In genomic region chr15:51366911-51367310, GRCh38 we compare ENCODE assay signal across 11 cellular contexts. TPM values are rescaled to one million over a fixed set of nuclear protein-coding genes. Genes with fewer than 3 reads are reported as not detected.
A peak's percentile ranks its signal among the peaks of the same experiment; 100 is the strongest.
DNase-seq lines count a peak whose midpoint lies in the region; TF ChIP-seq lines count a peak whose summit lies in the region.
"Had no signal": no experiment of that assay in that cellular context is flagged by ENCODE, and none has a peak within 500 bp of the region (broad histone marks: within the 10 kb centered on the region; RNA-seq: fewer than 3 reads in every experiment).

No MANE protein-coding gene starts in this region.

- H3K27me3 ChIP-seq in left ventricle myocardium inferior (ENCODE audit: low read depth) (no peaks in the 10 kb centered on the region), uterus (no peaks in the 10 kb centered on the region)
- H3K27me3 ChIP-seq: ascending aorta had no signal

- H3K27me3 Mint-ChIP-seq in activated naive CD4-positive, alpha-beta T cell treated with anti-CD3 and anti-CD28 coated beads for 36 hours (ENCODE audit: low read depth) = peaks cover 3% of the 10 kb centered on the region
- H3K27me3 Mint-ChIP-seq: IgD-negative memory B cell had no signal

- no peak overlapping the region for H3K27ac Mint-ChIP-seq in activated naive CD4-positive, alpha-beta T cell treated with anti-CD3 and anti-CD28 coated beads for 36 hours
- H3K27ac Mint-ChIP-seq: IgD-negative memory B cell had no signal

- intact Hi-C loops in left ventricle myocardium inferior (cut with micrococcal nuclease) = no loop called here
- intact Hi-C loops in uterus (cut with DNase I; ENCODE audit: low total_unique reads) = no loop called here
- intact Hi-C loops in activated naive CD4-positive, alpha-beta T cell treated with anti-CD3 and anti-CD28 coated beads for 36 hours (cut with micrococcal nuclease) = no loop called here

- CTCF ChIA-PET in activated naive CD4-positive, alpha-beta T cell treated with anti-CD3 and anti-CD28 coated beads for 36 hours (lab: Charles Lee) = no interaction called here

- no peak overlapping the region for H3K4me3 Mint-ChIP-seq in activated naive CD4-positive, alpha-beta T cell treated with anti-CD3 and anti-CD28 coated beads for 36 hours
- H3K4me3 Mint-ChIP-seq: IgD-negative memory B cell had no signal

- no peaks in the 10 kb centered on the region for H3K4me1 Mint-ChIP-seq in activated naive CD4-positive, alpha-beta T cell treated with anti-CD3 and anti-CD28 coated beads for 36 hours (ENCODE audit: low read depth)
- H3K4me1 Mint-ChIP-seq: IgD-negative memory B cell had no signal

- DNase-seq in NCI-H82 (lab: John Stamatoyannopoulos, UW) (peak; percentile 48), NCI-H82 treated with DMSO at 0.1 percent for 48 hours (lab: John Stamatoyannopoulos, UW; ENCODE audit: unreplicated experiment) (no peak), amniotic epithelial cell (ENCODE audit: low read depth) (peak; percentile 81), left ventricle myocardium inferior (no peak), uterus (peak; percentile 39 to 41), NCI-H1092 treated with DMSO at 0.1 percent for 48 hours (lab: John Stamatoyannopoulos, UW) (no peak), T-helper 9 cell (no peak)
- no peak for DNase-seq in activated naive CD4-positive, alpha-beta T cell treated with anti-CD3 and anti-CD28 coated beads for 36 hours
- DNase-seq: T-helper 2 cell had no signal

- H3K4me3 ChIP-seq in left ventricle myocardium inferior (no peak overlapping the region), uterus (no peak overlapping the region)
- H3K4me3 ChIP-seq: ascending aorta had no signal

- no peaks in the 10 kb centered on the region for H3K36me3 ChIP-seq in left ventricle myocardium inferior
- H3K36me3 ChIP-seq in uterus = no peaks in the 10 kb centered on the region
- H3K36me3 ChIP-seq: ascending aorta had no signal

- H3K27ac ChIP-seq in left ventricle myocardium inferior (replicated peaks) = peak overlapping the region; percentile 25
- no peak overlapping the region for H3K27ac ChIP-seq in uterus
- H3K27ac ChIP-seq: ascending aorta had no signal

- no peaks in the 10 kb centered on the region for H3K4me1 ChIP-seq in left ventricle myocardium inferior
- H3K4me1 ChIP-seq in uterus = no peaks in the 10 kb centered on the region
- H3K4me1 ChIP-seq: ascending aorta had no signal

- no peaks in the 10 kb centered on the region for H3K36me3 Mint-ChIP-seq in activated naive CD4-positive, alpha-beta T cell treated with anti-CD3 and anti-CD28 coated beads for 36 hours (ENCODE audit: low read depth)
- H3K36me3 Mint-ChIP-seq: IgD-negative memory B cell had no signal

- H3K9me3 ChIP-seq in left ventricle myocardium inferior (replicated peaks) = no peaks in the 10 kb centered on the region
- no peaks in the 10 kb centered on the region for H3K9me3 ChIP-seq in uterus
- H3K9me3 ChIP-seq: ascending aorta had no signal

- no peak for TF ChIP-seq POLR2A in uterus (IDR thresholded peaks at IDR 0.05)

- TF ChIP-seq CTCF in left ventricle myocardium inferior (IDR thresholded peaks at IDR 0.05; ENCODE audit: borderline replicate concordance) (no peak), uterus (IDR thresholded peaks at IDR 0.05) (no peak)

- H3K9me3 Mint-ChIP-seq in activated naive CD4-positive, alpha-beta T cell treated with anti-CD3 and anti-CD28 coated beads for 36 hours = no peaks in the 10 kb centered on the region
- H3K9me3 Mint-ChIP-seq: IgD-negative memory B cell had no signal

RNA-seq across cellular contexts. Expression of gene GLDN, which starts 25.5 kb away (rescaled TPM):
- total RNA-seq in left ventricle myocardium inferior (4.8 TPM), uterus (10 to 100 TPM in 1 of 4 donors, 1 to 10 TPM in 2, under 1 TPM in 1; 0.77 to 11.8 (median 3.7) TPM)
- total RNA-seq in activated naive CD4-positive, alpha-beta T cell treated with anti-CD3 and anti-CD28 coated beads for 36 hours = not detected

RNA-seq across cellular contexts. Expression of gene CYP19A1, which starts 28.5 kb away (rescaled TPM):
- total RNA-seq in left ventricle myocardium inferior = 0.60 TPM
- total RNA-seq in uterus = not detected
- not detected for total RNA-seq in activated naive CD4-positive, alpha-beta T cell treated with anti-CD3 and anti-CD28 coated beads for 36 hours

Comparison
In these comparisons a context has a peak if more than half of its experiments do, and no peak if none do; other contexts are left out.
1. DNase-seq: peak in NCI-H82 (single experiment), amniotic epithelial cell (single experiment) and uterus (2 of 2); none in NCI-H82 treated with DMSO at 0.1 percent for 48 hours (single experiment), left ventricle myocardium inferior (single experiment), NCI-H1092 treated with DMSO at 0.1 percent for 48 hours (single experiment), T-helper 9 cell (single experiment) and activated naive CD4-positive, alpha-beta T cell treated with anti-CD3 and anti-CD28 coated beads for 36 hours (single experiment).